13 cellular contexts compared by ENCODE assay signal in the genomic region with DNA sequence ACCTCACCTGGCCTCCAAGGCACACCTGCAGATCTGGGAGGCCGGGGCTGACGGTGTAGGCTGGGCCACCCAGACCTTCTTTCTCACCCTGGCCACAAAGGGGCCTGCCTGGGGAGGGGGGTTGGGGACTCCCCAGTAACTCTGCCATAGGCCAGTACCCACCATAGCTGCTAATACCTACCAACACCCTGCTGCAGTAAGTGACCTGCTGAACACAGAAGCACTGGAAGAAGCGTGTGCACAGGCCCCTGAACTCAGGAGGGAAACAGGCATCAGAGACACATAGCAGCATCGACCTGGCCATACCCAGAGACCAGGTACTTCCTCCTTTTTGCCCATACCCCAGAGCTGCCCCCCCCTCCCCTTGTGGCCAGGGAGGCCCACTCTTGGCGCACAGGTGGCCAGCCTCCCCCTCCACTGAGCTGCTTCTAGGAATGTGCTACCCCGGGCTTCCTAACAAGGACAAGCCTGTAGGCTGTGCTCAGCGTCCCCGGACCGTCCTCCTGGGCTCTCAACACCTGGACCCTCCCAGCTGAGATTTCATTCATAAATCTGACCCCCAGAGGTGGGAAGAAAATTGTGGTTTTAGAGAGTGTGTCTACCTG. TPM values are rescaled to one million over a fixed set of nuclear protein-coding genes. Genes with fewer than 3 reads are reported as not detected.
A peak's percentile ranks its signal among the peaks of the same experiment; 100 is the strongest.
DNase-seq lines count a peak whose midpoint lies in the region; ATAC-seq and TF ChIP-seq lines count a peak whose summit lies in the region.
"Had no signal": no experiment of that assay in that cellular context is flagged by ENCODE, and none has a peak within 500 bp of the region (broad histone marks: within the 10 kb centered on the region; RNA-seq: fewer than 3 reads in every experiment).

No MANE protein-coding gene starts in this region.

- POLR2A ChIA-PET in Panc1 (lab: Charles Lee) = no interaction called here

- H3K27me3 ChIP-seq in BLaER1 treated with 17β-estradiol and CSF1 and Interleukin-3, amounts not matched to agents 10 nM and 100 nM = peaks cover 57 to 79% (median 70%) of the 10 kb centered on the region in 11 experiments
- no peaks in the 10 kb centered on the region for H3K27me3 ChIP-seq in Panc1 (ENCODE audit: control insufficient read depth, insufficient read depth, low read length)
- peaks cover 0 to 11% (median 2%) of the 10 kb centered on the region in 3 experiments for H3K27me3 ChIP-seq in neuronal stem cell (ENCODE audit: control insufficient read depth in 3 of 3, insufficient read depth in 3 of 3, low read depth in 1 of 3, low read length in 3 of 3)

- no peak overlapping the region for H4K91ac ChIP-seq in neuronal stem cell (ENCODE audit: low read depth, low read length, poor library complexity)

- peak overlapping the region; percentile 8 for H2BK15ac ChIP-seq in neuronal stem cell (ENCODE audit: low read length)

- H3K4ac ChIP-seq in neuronal stem cell (ENCODE audit: low read length) = no peak overlapping the region

- H2BK5ac ChIP-seq in neuronal stem cell (ENCODE audit: low read length) = no peak overlapping the region

- H2BK120ac ChIP-seq in neuronal stem cell (ENCODE audit: low read depth, low read length) = peak overlapping the region; percentile 97

- no peak overlapping the region for H4K8ac ChIP-seq in neuronal stem cell (ENCODE audit: low read depth, low read length)

- peaks cover 6% of the 10 kb centered on the region for H3K79me1 ChIP-seq in neuronal stem cell (ENCODE audit: low read depth, low read length)

- no peak overlapping the region for H3K9ac ChIP-seq in BLaER1 treated with 17β-estradiol and CSF1 and Interleukin-3, amounts not matched to agents 10 nM and 100 nM
- H3K9ac ChIP-seq in neuronal stem cell (ENCODE audit: low read depth, low read length, poor library complexity) = peak overlapping the region; percentile 38

- ATAC-seq in Panc1 = 0 out of 2 replicates have a peak, but pooled peaks have one; percentile 9
- ATAC-seq in esophagus mucosa = peak; percentile 1

- no peak overlapping the region for H3K27ac ChIP-seq in BLaER1 treated with 17β-estradiol and CSF1 and Interleukin-3, amounts not matched to agents 10 nM and 100 nM
- H3K27ac ChIP-seq in Panc1 (ENCODE audit: low read length) (peak overlapping the region; percentile 87; the same call in 1 of the 2 replicates), neuronal stem cell (replicated peaks; ENCODE audit: low read length) (no peak overlapping the region)

- peak overlapping the region; percentile 30 to 95 (median 47); a peak in 21 of 22 replicates for H3K4me2 ChIP-seq in BLaER1 treated with 17β-estradiol and CSF1 and Interleukin-3, amounts not matched to agents 10 nM and 100 nM
- H3K4me2 ChIP-seq in neuronal stem cell (ENCODE audit: insufficient read depth, low read length, poor library complexity, severe bottlenecking) = no peak overlapping the region

- H3K18ac ChIP-seq in neuronal stem cell (ENCODE audit: low read length) = peak overlapping the region; percentile 7

- H2BK12ac ChIP-seq in neuronal stem cell (ENCODE audit: low read length) = no peak overlapping the region

- CTCF ChIA-PET in Panc1 (lab: Charles Lee) = interaction anchor here (0.6 to 0.7 kb wide), 3 partner anchors 12 to 111 kb away, joined by 3 to 5 read pairs (median 5); no protein-coding TSS in a partner anchor

- H4K20me1 ChIP-seq in BLaER1 treated with 17β-estradiol and CSF1 and Interleukin-3, amounts not matched to agents 10 nM and 100 nM = peaks cover 0 to 52% (median 42%) of the 10 kb centered on the region in 11 experiments; a peak in 19 of 22 replicates

- intact Hi-C loops in Panc1 (cut with micrococcal nuclease; ENCODE audit: unreplicated experiment) = loop anchor here (10.0 kb wide), 1 partner anchor 128 kb away; a partner anchor contains a TSS

- DNase-seq in Panc1 (ENCODE audit: low read depth, low spot score) (no peak), neuronal stem cell (ENCODE audit: low spot score) (no peak), 8988T (no peak), COLO829 (ENCODE audit: low spot score) (no peak), EL (no peak), NCI-H774 (lab: John Stamatoyannopoulos, UW) (no peak)
- DNase-seq: activated T-cell treated with anti-CD3 and anti-CD28 coated beads, Interleukin-2, amount 50 U/mL, for 48 hours; CD8-positive, alpha-beta memory T cell; NCI-H2029; OCI-M1 had no signal

- no TSS peak for BruUV-seq in Panc1 (replicated peaks; lab: Mats Ljungman, UMichigan)

- no peak overlapping the region for H3K14ac ChIP-seq in neuronal stem cell (ENCODE audit: low read length)

- no peak overlapping the region for H2AFZ ChIP-seq in neuronal stem cell (ENCODE audit: low read length)

- peak overlapping the region; percentile 100 for H2AK5ac ChIP-seq in neuronal stem cell (ENCODE audit: low read depth, low read length)

- peaks cover 18 to 61% (median 46%) of the 10 kb centered on the region in 10 experiments for H3K4me1 ChIP-seq in BLaER1 treated with 17β-estradiol and CSF1 and Interleukin-3, amounts not matched to agents 10 nM and 100 nM
- H3K4me1 ChIP-seq in Panc1 (ENCODE audit: control insufficient read depth, insufficient read depth, low read length) (peaks cover 30% of the 10 kb centered on the region), neuronal stem cell (ENCODE audit: control insufficient read depth in 2 of 2, insufficient read depth in 1 of 2, low read depth in 1 of 2, low read length in 2 of 2) (peaks cover 28 to 31% of the 10 kb centered on the region in 2 donors)

- H3K23ac ChIP-seq in neuronal stem cell (ENCODE audit: low read depth, low read length, poor library complexity) = peak overlapping the region; percentile 49

- H3K36me3 ChIP-seq in BLaER1 treated with 17β-estradiol and CSF1 and Interleukin-3, amounts not matched to agents 10 nM and 100 nM = no peaks in the 10 kb centered on the region; a peak in 1 of 22 replicates
- H3K36me3 ChIP-seq in Panc1 (ENCODE audit: control insufficient read depth, insufficient read depth, low read length) (no peaks in the 10 kb centered on the region), neuronal stem cell (replicated peaks in 1 of 2; ENCODE audit: control insufficient read depth in 2 of 2, insufficient read depth in 2 of 2, low read length in 2 of 2) (peaks cover 5 to 14% of the 10 kb centered on the region in 2 donors)

- in situ Hi-C loops in Panc1 (cut with HindIII; ENCODE audit: low pct_unique_long_range_greater_than_20kb, low sequenced_read_pairs) = no loop called here

- peaks cover 0 to 6% (median 0%) of the 10 kb centered on the region in 11 experiments; a peak in 3 of 22 replicates for H3K9me3 ChIP-seq in BLaER1 treated with 17β-estradiol and CSF1 and Interleukin-3, amounts not matched to agents 10 nM and 100 nM (replicated peaks in 1 of 11)
- H3K9me3 ChIP-seq in Panc1 (ENCODE audit: control insufficient read depth, insufficient read depth, low read depth, low read length) = no peaks in the 10 kb centered on the region
- H3K9me3 ChIP-seq in neuronal stem cell (replicated peaks in 1 of 2; ENCODE audit: control insufficient read depth in 2 of 2, insufficient read depth in 1 of 2, low read depth in 1 of 2, low read length in 2 of 2) = peaks cover 0 to 10% of the 10 kb centered on the region in 2 donors

- TF ChIP-seq CTCF in Panc1 (IDR thresholded peaks at IDR 0.05) = no peak

- H3K4me3 ChIP-seq in BLaER1 treated with 17β-estradiol and CSF1 and Interleukin-3, amounts not matched to agents 10 nM and 100 nM = 0 out of 20 replicates have a peak overlapping the region, but pooled peaks of 1 of the 10 experiments have one; percentile 11
- no peak overlapping the region; a peak in 1 of 4 replicates for H3K4me3 ChIP-seq in Panc1 (ENCODE audit: low read depth in 2 of 2, low read length in 2 of 2)
- no peak overlapping the region for H3K4me3 ChIP-seq in neuronal stem cell (ENCODE audit: low read length in 2 of 2)

- WGBS in neuronal stem cell (ENCODE audit: extremely low coverage in 2 of 2, insufficient read length in 2 of 2, insufficient replicate concordance in 1 of 2), 2 donors = no CpG with 5 or more reads among the region's 9 CpGs

RNA-seq across cellular contexts. Expression of a gene that starts 4.9 kb away (rescaled TPM):
- total RNA-seq in Panc1 (2021; ENCODE audit: unreplicated experiment) (16.9 TPM), esophagus mucosa (20.4 TPM)
- 20.6 TPM for polyA plus RNA-seq in Panc1 (2012; ENCODE audit: insufficient read length)
- 51.2 TPM for polyA plus RNA-seq in neuronal stem cell (2013, experiment 1 of 2)
- 51.6 TPM for polyA plus RNA-seq in neuronal stem cell (2013, experiment 2 of 2)
- polyA plus RNA-seq: CD8-positive, alpha-beta memory T cell had no signal

RNA-seq across cellular contexts. Expression of a gene that starts 19.6 kb away (rescaled TPM):
- total RNA-seq in Panc1 (2021; ENCODE audit: unreplicated experiment) = 37.1 TPM
- polyA plus RNA-seq in Panc1 (2012; ENCODE audit: insufficient read length) = 33.1 TPM
- 15.4 TPM for total RNA-seq in esophagus mucosa
- polyA plus RNA-seq in neuronal stem cell (2013, experiment 1 of 2) = 3.1 TPM
- polyA plus RNA-seq in neuronal stem cell (2013, experiment 2 of 2) = 3.0 TPM

RNA-seq across cellular contexts. Expression of a gene that starts 42.0 kb away (rescaled TPM):
- total RNA-seq in Panc1 (2021; ENCODE audit: unreplicated experiment) (62.4 TPM), esophagus mucosa (36.7 TPM)
- 94.0 TPM for polyA plus RNA-seq in Panc1 (2012; ENCODE audit: insufficient read length)
- polyA plus RNA-seq in neuronal stem cell (2013, experiment 1 of 2) = 45.7 TPM
- 46.2 TPM for polyA plus RNA-seq in neuronal stem cell (2013, experiment 2 of 2)

RNA-seq across cellular contexts. Expression of a gene that starts 46.1 kb away (rescaled TPM):
- 0.26 TPM for total RNA-seq in Panc1 (2021; ENCODE audit: unreplicated experiment)
- polyA plus RNA-seq in Panc1 (2012; ENCODE audit: insufficient read length) = 0.28 TPM
- total RNA-seq in esophagus mucosa = not detected
- 0.07 TPM for polyA plus RNA-seq in neuronal stem cell (2013, experiment 1 of 2)
- polyA plus RNA-seq in neuronal stem cell (2013, experiment 2 of 2) = not detected
- total RNA-seq: dermis microvascular lymphatic vessel endothelial cell had no signal
- polyA plus RNA-seq: CD8-positive, alpha-beta memory T cell had no signal

RNA-seq across cellular contexts. Expression of a gene that starts 56.1 kb away (rescaled TPM):
- total RNA-seq in Panc1 (2021; ENCODE audit: unreplicated experiment) (265 TPM), esophagus mucosa (321 TPM)
- 313 TPM for polyA plus RNA-seq in Panc1 (2012; ENCODE audit: insufficient read length)
- 358 TPM for polyA plus RNA-seq in neuronal stem cell (2013, experiment 1 of 2)
- polyA plus RNA-seq in neuronal stem cell (2013, experiment 2 of 2) = 354 TPM
